ENCODE assay signal across 1 cellular context in genomic region chr10:88728107-88728763, GRCh38.
A peak's percentile ranks its signal among the peaks of the same experiment; 100 is the strongest.
TF ChIP-seq lines count a peak whose summit lies in the region.

No MANE protein-coding gene starts in this region.

TF ChIP-seq in K562, 482 proteins besides CTCF, POLR2A, EP300 and RAD21 (continued from another document):
- no peak for TF ChIP-seq CCNT2 (IDR thresholded peaks at IDR 0.05; ENCODE audit: borderline replicate concordance, extremely low read depth, insufficient read length, low read depth, low read length)
- no peak for TF ChIP-seq ARID3A (IDR thresholded peaks at IDR 0.05; ENCODE audit: borderline replicate concordance, low read depth, low read length)
- no peak for TF ChIP-seq ZBTB40 (IDR thresholded peaks at IDR 0.05)
- no peak for TF ChIP-seq ZBTB40 (CRISPR knock-in tag; IDR thresholded peaks at IDR 0.05)
- no peak; a peak in 1 of 4 replicates for TF ChIP-seq MAZ (CRISPR knock-in tag; conservative IDR thresholded peaks at IDR 0.05 in 1 of 2, IDR thresholded peaks at IDR 0.05 in 1 of 2)
- peak in 1 of 3 experiments; percentile 15 for TF ChIP-seq YY1 (IDR thresholded peaks at IDR 0.05; ENCODE audit: borderline replicate concordance in 1 of 3, control insufficient read depth in 1 of 3, extremely low read depth in 1 of 3, insufficient read depth in 3 of 3, insufficient read length in 1 of 3, insufficient replicate concordance in 2 of 3, low read depth in 1 of 3, low read length in 2 of 3)
- no peak for TF ChIP-seq BRD4 (IDR thresholded peaks at IDR 0.05)
- no peak for TF ChIP-seq MAX (CRISPR knock-in tag; IDR thresholded peaks at IDR 0.05)
- TF ChIP-seq, protein P1, sequence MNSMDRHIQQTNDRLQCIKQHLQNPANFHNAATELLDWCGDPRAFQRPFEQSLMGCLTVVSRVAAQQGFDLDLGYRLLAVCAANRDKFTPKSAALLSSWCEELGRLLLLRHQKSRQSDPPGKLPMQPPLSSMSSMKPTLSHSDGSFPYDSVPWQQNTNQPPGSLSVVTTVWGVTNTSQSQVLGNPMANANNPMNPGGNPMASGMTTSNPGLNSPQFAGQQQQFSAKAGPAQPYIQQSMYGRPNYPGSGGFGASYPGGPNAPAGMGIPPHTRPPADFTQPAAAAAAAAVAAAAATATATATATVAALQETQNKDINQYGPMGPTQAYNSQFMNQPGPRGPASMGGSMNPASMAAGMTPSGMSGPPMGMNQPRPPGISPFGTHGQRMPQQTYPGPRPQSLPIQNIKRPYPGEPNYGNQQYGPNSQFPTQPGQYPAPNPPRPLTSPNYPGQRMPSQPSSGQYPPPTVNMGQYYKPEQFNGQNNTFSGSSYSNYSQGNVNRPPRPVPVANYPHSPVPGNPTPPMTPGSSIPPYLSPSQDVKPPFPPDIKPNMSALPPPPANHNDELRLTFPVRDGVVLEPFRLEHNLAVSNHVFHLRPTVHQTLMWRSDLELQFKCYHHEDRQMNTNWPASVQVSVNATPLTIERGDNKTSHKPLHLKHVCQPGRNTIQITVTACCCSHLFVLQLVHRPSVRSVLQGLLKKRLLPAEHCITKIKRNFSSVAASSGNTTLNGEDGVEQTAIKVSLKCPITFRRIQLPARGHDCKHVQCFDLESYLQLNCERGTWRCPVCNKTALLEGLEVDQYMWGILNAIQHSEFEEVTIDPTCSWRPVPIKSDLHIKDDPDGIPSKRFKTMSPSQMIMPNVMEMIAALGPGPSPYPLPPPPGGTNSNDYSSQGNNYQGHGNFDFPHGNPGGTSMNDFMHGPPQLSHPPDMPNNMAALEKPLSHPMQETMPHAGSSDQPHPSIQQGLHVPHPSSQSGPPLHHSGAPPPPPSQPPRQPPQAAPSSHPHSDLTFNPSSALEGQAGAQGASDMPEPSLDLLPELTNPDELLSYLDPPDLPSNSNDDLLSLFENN (IDR thresholded peaks at IDR 0.05; ENCODE audit: low read depth in 2 of 2, low read length in 2 of 2), result no peak
- TF ChIP-seq COPS2 (conservative IDR thresholded peaks at IDR 0.05), result no peak
- TF ChIP-seq ETV1 (tag; conservative IDR thresholded peaks at IDR 0.05; ENCODE audit: low read depth), result peak; percentile 61
